ENCODE assay signal across 8 cellular contexts in genomic region chr5:140093866-140094265, GRCh38.
"Had no signal": no experiment of that assay in that cellular context is flagged by ENCODE, and none has a peak within 500 bp of the region (broad histone marks: within the 10 kb centered on the region; RNA-seq: fewer than 3 reads in every experiment).

No MANE protein-coding gene starts in this region.

- H3K4me3 ChIP-seq: GM12878 had no signal

- FAIRE-seq: G401.6, GM12878, GM12891, GM12892, GM18507, GM19239 had no signal

- DNase-seq: GDM1, GF-D8 had no signal
